Comparison of ENCODE assay signal across 8 cellular contexts in genomic region chr3:53045784-53046170, GRCh38. TPM values are rescaled to one million over a fixed set of nuclear protein-coding genes. Genes with fewer than 3 reads are reported as not detected.
DNase-seq lines count a peak whose midpoint lies in the region; ATAC-seq and TF ChIP-seq lines count a peak whose summit lies in the region.

Gene SFMBT1, minus strand, starts transcription at chr3:53046073. Its CDS starts 76,945 bp downstream, at chr3:52969128.

- H3K9ac ChIP-seq in neural progenitor cell = no peak within 1 kb of the TSS

- no peaks in the 10 kb centered on the region for H3K9me2 ChIP-seq in PC-9 (ENCODE audit: insufficient read depth)

- peaks cover 20% of the 10 kb centered on the region; the same call in 1 of the 2 replicates for H3F3A ChIP-seq in PC-9 (ENCODE audit: insufficient read depth, low read depth)
- peaks cover 38% of the 10 kb centered on the region for H3F3A ChIP-seq in neural progenitor cell (ENCODE audit: low read depth)

- no TSS peak for BruUV-seq in PC-9 (replicated peaks; lab: Mats Ljungman, UMichigan)

- DNase-seq in AG09309 (ENCODE audit: low read depth) (no peak), PC-9 (peak in 1 of 2 experiments; percentile 54), foreskin keratinocyte (peak in 1 of 2 donors; percentile 25), neural progenitor cell (ENCODE audit: low spot score) (peak; percentile 87), stromal cell of bone marrow (ENCODE audit: low read depth) (peak; percentile 33)
- DNase-seq in activated effector memory CD4-positive, alpha-beta T cell treated with Interleukin-2 at 50 U/mL for 16 hours = peak; percentile 69

- peaks cover 17% of the 10 kb centered on the region for H3K27me3 Mint-ChIP-seq in neural progenitor cell (ENCODE audit: insufficient read depth, low read depth)

- H2AFZ ChIP-seq in PC-9 (peak within 1 kb of the TSS; percentile 82), neural progenitor cell (replicated peaks) (peak within 1 kb of the TSS; percentile 100)

- peaks cover 17% of the 10 kb centered on the region for H3K4me1 Mint-ChIP-seq in neural progenitor cell

- peak; percentile 44 for ATAC-seq in GM18868 (IDR thresholded peaks at IDR 0.05; ENCODE audit: unreplicated experiment)
- peak; percentile 34 for ATAC-seq in HG03139 (IDR thresholded peaks at IDR 0.05; ENCODE audit: unreplicated experiment)
- peak; percentile 61 for ATAC-seq in foreskin keratinocyte

- TF ChIP-seq CTCF in AG09309 (IDR thresholded peaks at IDR 0.05; ENCODE audit: control insufficient read depth, insufficient read depth, low read depth, low read length, missing control alignments) (no peak), PC-9 (conservative IDR thresholded peaks at IDR 0.05) (no peak), foreskin keratinocyte (conservative IDR thresholded peaks at IDR 0.05) (no peak), neural progenitor cell (IDR thresholded peaks at IDR 0.05) (no peak)

- CTCF ChIA-PET in PC-9 (lab: Charles Lee) = no interaction called here

- no peaks in the 10 kb centered on the region for H3K9me3 Mint-ChIP-seq in neural progenitor cell

- peak within 1 kb of the TSS; percentile 98 for H3K4me3 Mint-ChIP-seq in neural progenitor cell

- H3K4me1 ChIP-seq in PC-9 (replicated peaks; ENCODE audit: insufficient read depth) (peaks cover 20% of the 10 kb centered on the region), foreskin keratinocyte (no peaks in the 10 kb centered on the region), neural progenitor cell (peaks cover 8% of the 10 kb centered on the region)

- H3K36me3 ChIP-seq in PC-9 (ENCODE audit: low read depth) (no peaks in the 10 kb centered on the region), neural progenitor cell (no peaks in the 10 kb centered on the region)

- H3K27ac Mint-ChIP-seq in neural progenitor cell = peak within 1 kb of the TSS; percentile 96

- H3K4me3 ChIP-seq in AG09309 (ENCODE audit: control insufficient read depth, low read depth, low read length) (peak within 1 kb of the TSS; percentile 73), PC-9 (peak within 1 kb of the TSS; percentile 84), neural progenitor cell (peak within 1 kb of the TSS; percentile 100)

- H3K9me3 ChIP-seq in PC-9 (ENCODE audit: insufficient read depth, low read depth) (no peaks in the 10 kb centered on the region), neural progenitor cell (ENCODE audit: low read depth) (no peaks in the 10 kb centered on the region)

- intact Hi-C loops in PC-9 (cut with micrococcal nuclease; ENCODE audit: unreplicated experiment) = loop anchor here (10.0 kb wide), 1 partner anchor 111 kb away; no protein-coding TSS in a partner anchor

- POLR2A ChIA-PET in PC-9 (lab: Charles Lee; ENCODE audit: unreplicated experiment) = interaction anchor here (0.6 kb wide), 2 partner anchors 134 to 1374 kb away, joined by 8 to 11 read pairs; no protein-coding TSS in a partner anchor

- H3K79me2 ChIP-seq in PC-9 (ENCODE audit: low read depth) (peaks cover 40% of the 10 kb centered on the region), neural progenitor cell (ENCODE audit: low read depth) (peaks cover 39% of the 10 kb centered on the region)

- H3K27me3 ChIP-seq in PC-9 (ENCODE audit: insufficient read depth, low read depth) (no peaks in the 10 kb centered on the region), foreskin keratinocyte (peaks cover 25% of the 10 kb centered on the region), neural progenitor cell (peaks cover 58% of the 10 kb centered on the region)

- no peaks in the 10 kb centered on the region for H3K36me3 Mint-ChIP-seq in neural progenitor cell

- H4K20me1 ChIP-seq in PC-9 (ENCODE audit: insufficient read depth) (0 out of 2 replicates have a peak, but pooled peaks cover 4% of the 10 kb centered on the region), neural progenitor cell (ENCODE audit: low read depth) (peaks cover 34% of the 10 kb centered on the region)

- H3K4me2 ChIP-seq in PC-9 (peak within 1 kb of the TSS; percentile 90), neural progenitor cell (peak within 1 kb of the TSS; percentile 98)

- peak within 1 kb of the TSS; percentile 37; the same call in 1 of the 2 replicates for H3K27ac ChIP-seq in PC-9
- H3K27ac ChIP-seq in foreskin keratinocyte = no peak within 1 kb of the TSS
- peak within 1 kb of the TSS; percentile 67 for H3K27ac ChIP-seq in neural progenitor cell

RNA-seq across cellular contexts. Expression of gene SFMBT1, which starts in this region (rescaled TPM):
- 14.3 and 15.2 TPM in 2 replicates for total RNA-seq in PC-9 (2021)
- total RNA-seq in foreskin keratinocyte = 8.1 and 8.2 TPM in 2 replicates
- polyA plus RNA-seq in foreskin keratinocyte = 1.6 and 2.1 TPM in 2 replicates
- 18.5 and 22.7 TPM in 2 replicates for total RNA-seq in neural progenitor cell (ENCODE audit: low replicate concordance)
